1 cellular context compared by ENCODE assay signal in the genomic region with DNA sequence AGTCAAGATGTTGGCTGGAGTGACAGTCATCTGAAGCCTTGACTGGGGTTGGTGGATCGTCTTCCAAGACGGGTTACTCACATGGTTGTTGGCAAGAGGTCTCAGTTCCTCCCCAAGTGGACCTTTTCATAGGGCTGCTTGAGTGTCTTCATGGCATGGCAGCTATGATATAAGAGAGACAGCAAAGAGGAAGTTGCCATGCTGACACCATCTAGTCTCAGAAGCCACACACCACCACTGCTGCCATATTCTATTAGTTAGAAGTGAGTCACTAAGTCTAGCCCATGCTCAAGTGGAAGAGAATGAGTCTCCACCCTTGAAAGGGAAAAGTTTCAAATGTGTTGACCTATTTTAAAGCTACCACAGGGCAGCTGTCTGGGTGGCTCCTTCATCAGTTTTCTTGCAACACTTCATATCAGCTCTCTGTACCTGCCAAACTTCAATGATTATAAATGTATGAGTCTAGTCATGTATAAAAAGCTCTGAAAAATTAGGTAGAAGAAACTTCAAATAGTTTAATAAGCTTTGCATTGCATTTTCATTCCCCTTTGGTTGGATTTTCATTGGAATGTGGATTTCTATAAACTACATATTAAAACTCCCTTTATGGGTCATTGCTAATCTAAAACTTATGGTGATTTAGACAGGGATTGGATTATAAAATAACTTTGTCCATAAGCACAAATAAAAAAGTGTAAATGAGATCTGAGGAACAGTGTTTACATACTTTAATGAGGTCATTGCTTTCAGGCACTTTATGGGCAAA.
A peak's percentile ranks its signal among the peaks of the same experiment; 100 is the strongest.
TF ChIP-seq lines count a peak whose summit lies in the region.

No MANE protein-coding gene starts in this region.

TF ChIP-seq in SK-N-SH, 30 proteins besides CTCF, POLR2A, EP300 and RAD21 (continued from another document):
- TF ChIP-seq, protein P1, sequence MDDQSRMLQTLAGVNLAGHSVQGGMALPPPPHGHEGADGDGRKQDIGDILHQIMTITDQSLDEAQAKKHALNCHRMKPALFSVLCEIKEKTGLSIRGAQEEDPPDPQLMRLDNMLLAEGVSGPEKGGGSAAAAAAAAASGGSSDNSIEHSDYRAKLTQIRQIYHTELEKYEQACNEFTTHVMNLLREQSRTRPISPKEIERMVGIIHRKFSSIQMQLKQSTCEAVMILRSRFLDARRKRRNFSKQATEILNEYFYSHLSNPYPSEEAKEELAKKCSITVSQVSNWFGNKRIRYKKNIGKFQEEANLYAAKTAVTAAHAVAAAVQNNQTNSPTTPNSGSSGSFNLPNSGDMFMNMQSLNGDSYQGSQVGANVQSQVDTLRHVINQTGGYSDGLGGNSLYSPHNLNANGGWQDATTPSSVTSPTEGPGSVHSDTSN (IDR thresholded peaks at IDR 0.05), result peak; percentile 30
- TF ChIP-seq EZH2phosphoT487 (IDR thresholded peaks at IDR 0.05; ENCODE audit: borderline replicate concordance, low read depth) (no peak), FOSL2 (IDR thresholded peaks at IDR 0.05; ENCODE audit: borderline replicate concordance, low read depth) (no peak), POLR2AphosphoS5 (IDR thresholded peaks at IDR 0.05; ENCODE audit: low read depth, low read length) (no peak), RCOR1 (IDR thresholded peaks at IDR 0.05; ENCODE audit: low read length) (no peak), NFIC (IDR thresholded peaks at IDR 0.05; ENCODE audit: borderline replicate concordance) (no peak), JUND (IDR thresholded peaks at IDR 0.05) (no peak), RFX5 (IDR thresholded peaks at IDR 0.05; ENCODE audit: low read length) (no peak)
